ENCODE assay signal across 1 cellular context in the genomic region with DNA sequence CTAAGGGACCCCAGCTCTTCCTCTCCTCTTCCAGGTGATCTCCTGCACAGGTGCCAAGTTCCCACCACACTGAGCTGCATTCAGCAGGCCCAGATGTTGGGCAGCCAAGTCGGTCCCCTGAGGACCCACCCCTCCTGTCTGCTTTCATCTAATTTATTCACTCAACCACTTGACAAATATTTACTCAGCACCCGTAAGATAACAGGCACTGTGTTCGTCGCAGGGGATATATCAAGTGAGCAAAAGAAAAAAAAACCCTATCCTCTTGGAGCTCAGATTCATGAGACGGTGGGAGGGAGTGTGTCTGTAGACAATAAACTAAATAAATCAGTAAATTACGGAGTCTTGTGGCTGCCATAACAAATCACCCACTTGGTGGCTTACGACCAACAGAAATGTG.
TF ChIP-seq lines count a peak whose summit lies in the region.

No MANE protein-coding gene starts in this region.

TF ChIP-seq in H1, 55 proteins besides CTCF, POLR2A, EP300 and RAD21 (continued from another document):
- TF ChIP-seq SAP30 (IDR thresholded peaks at IDR 0.05; ENCODE audit: insufficient read depth, insufficient replicate concordance, low read length) (no peak), TCF12 (IDR thresholded peaks at IDR 0.05; ENCODE audit: low read depth, low read length) (no peak), E2F6 (IDR thresholded peaks at IDR 0.05) (no peak), TAF1 (IDR thresholded peaks at IDR 0.05; ENCODE audit: low read depth, low read length) (no peak), CTBP2 (IDR thresholded peaks at IDR 0.05; ENCODE audit: borderline replicate concordance, insufficient read depth, insufficient read length, low read length) (no peak), HDAC6 (IDR thresholded peaks at IDR 0.05; ENCODE audit: low read depth, low read length) (no peak), TAF7 (optimal IDR thresholded peaks at IDR 0.05; ENCODE audit: borderline replicate concordance, low read depth, low read length) (no peak), KDM5A (IDR thresholded peaks at IDR 0.05; ENCODE audit: low read length) (no peak), SP1 (IDR thresholded peaks at IDR 0.05; ENCODE audit: low read depth, low read length) (no peak)
